In genomic region chr1:212745303-212745702, GRCh38 we compare ENCODE assay signal across 16 cellular contexts. TPM values are rescaled to one million over a fixed set of nuclear protein-coding genes. Genes with fewer than 3 reads are reported as not detected.
DNase-seq lines count a peak whose midpoint lies in the region; ATAC-seq and TF ChIP-seq lines count a peak whose summit lies in the region.
"Had no signal": no experiment of that assay in that cellular context is flagged by ENCODE, and none has a peak within 500 bp of the region (broad histone marks: within the 10 kb centered on the region; RNA-seq: fewer than 3 reads in every experiment).

No MANE protein-coding gene starts in this region.

- POLR2A ChIA-PET in naive thymus-derived CD4-positive, alpha-beta T cell (lab: Charles Lee): interaction anchor here (1.1 to 2.6 kb wide), 3 partner anchors 8 to 46 kb away, joined by 3 to 21 read pairs (median 5); partner anchors contain the start of genes NSL1 and TATDN3

- peaks cover 0 to 4% (median 0%) of the 10 kb centered on the region in 3 experiments for H3K36me3 ChIP-seq in naive thymus-derived CD4-positive, alpha-beta T cell (ENCODE audit: control insufficient read depth in 2 of 3, insufficient read depth in 3 of 3, low read length in 3 of 3)
- H3K36me3 ChIP-seq: HAP-1 had no signal

- H3K9me3 ChIP-seq in naive thymus-derived CD4-positive, alpha-beta T cell (ENCODE audit: control insufficient read depth in 2 of 3, low read length in 3 of 3): no peaks in the 10 kb centered on the region
- H3K9me3 ChIP-seq: HAP-1 had no signal

- H3K9me3 Mint-ChIP-seq in activated T-cell treated with anti-CD3 and anti-CD28 coated beads, Interleukin-2, amount 50 U/mL, for 72 hours: peaks cover 2 to 10% of the 10 kb centered on the region in 2 donors
- peaks cover 22% of the 10 kb centered on the region for H3K9me3 Mint-ChIP-seq in activated T-helper 2 cell treated with anti-CD3 and anti-CD28 coated beads, Interferon-gamma antibody, Interleukin-2, Interleukin-4, amounts not matched to agents 10 μg/mL and 5 μg/mL and 100 μg/mL, durations not matched to agents 14 hours and 24 hours and 36 hours
- H3K9me3 Mint-ChIP-seq in naive thymus-derived CD4-positive, alpha-beta T cell: peaks cover 0 to 10% (median 0%) of the 10 kb centered on the region in 11 donors
- H3K9me3 Mint-ChIP-seq in nephron progenitor cell: peaks cover 43% of the 10 kb centered on the region
- H3K9me3 Mint-ChIP-seq: CD4-positive, alpha-beta memory T cell; HFFc6 had no signal

- H3K27ac ChIP-seq in naive thymus-derived CD4-positive, alpha-beta T cell (ENCODE audit: low read depth, low read length): no peak overlapping the region

- DNase-seq in activated T-cell treated with anti-CD3 and anti-CD28 coated beads, Interleukin-2, amount 50 U/mL, for 72 hours: no peak
- no peak for DNase-seq in activated T-cell treated with anti-CD3 and anti-CD28 coated beads, Interleukin-2, amount 50 U/mL, for 1 hour
- DNase-seq in activated T-helper 2 cell treated with anti-CD3 and anti-CD28 coated beads, Interferon-gamma antibody, Interleukin-2, Interleukin-4, amounts not matched to agents 10 μg/mL and 5 μg/mL and 100 μg/mL, durations not matched to agents 14 hours and 24 hours and 36 hours (ENCODE audit: low spot score): no peak
- DNase-seq in naive thymus-derived CD4-positive, alpha-beta T cell: no peak
- no peak for DNase-seq in nephron progenitor cell
- DNase-seq: C1 segment of cervical spinal cord; Calu3; CD4-positive, alpha-beta memory T cell; COR-L47; DMS53; DMS79 treated with DMSO at 0.1 percent for 48 hours; GF-D8; GOT3; HFFc6 had no signal

- CTCF ChIA-PET in naive thymus-derived CD4-positive, alpha-beta T cell (lab: Charles Lee): no interaction called here

- no peak for TF ChIP-seq CTCF in nephron progenitor cell (IDR thresholded peaks at IDR 0.05)

- no peaks in the 10 kb centered on the region for H3K27me3 ChIP-seq in naive thymus-derived CD4-positive, alpha-beta T cell (ENCODE audit: control insufficient read depth in 2 of 2, insufficient read depth in 2 of 2, low read length in 2 of 2)

- peaks cover 0 to 21% of the 10 kb centered on the region in 2 donors for H3K4me1 ChIP-seq in naive thymus-derived CD4-positive, alpha-beta T cell (ENCODE audit: control insufficient read depth in 2 of 2, insufficient read depth in 2 of 2, low read length in 2 of 2)

- H3K4me3 ChIP-seq in naive thymus-derived CD4-positive, alpha-beta T cell (ENCODE audit: low read length): no peak overlapping the region
- H3K4me3 ChIP-seq: HAP-1 had no signal

- peak; percentile 45 to 60 for ATAC-seq in activated T-cell treated with anti-CD3 and anti-CD28 coated beads, Interleukin-2, amount 50 U/mL, for 72 hours (replicated peaks in 1 of 2)
- no peak for ATAC-seq in naive thymus-derived CD4-positive, alpha-beta T cell
- ATAC-seq in HG02623 (IDR thresholded peaks at IDR 0.05; ENCODE audit: unreplicated experiment): no peak

- H3K4me3 Mint-ChIP-seq in activated T-cell treated with anti-CD3 and anti-CD28 coated beads, Interleukin-2, amount 50 U/mL, for 72 hours: peak overlapping the region in 1 of 2 donors; percentile 32
- H3K4me3 Mint-ChIP-seq in activated T-helper 2 cell treated with anti-CD3 and anti-CD28 coated beads, Interferon-gamma antibody, Interleukin-2, Interleukin-4, amounts not matched to agents 10 μg/mL and 5 μg/mL and 100 μg/mL, durations not matched to agents 14 hours and 24 hours and 36 hours (ENCODE audit: low read depth): no peak overlapping the region
- no peak overlapping the region for H3K4me3 Mint-ChIP-seq in naive thymus-derived CD4-positive, alpha-beta T cell
- H3K4me3 Mint-ChIP-seq in nephron progenitor cell: no peak overlapping the region
- H3K4me3 Mint-ChIP-seq: CD4-positive, alpha-beta memory T cell; HFFc6 had no signal

- peaks cover 64% of the 10 kb centered on the region for H3K4me1 Mint-ChIP-seq in activated T-cell treated with anti-CD3 and anti-CD28 coated beads, Interleukin-2, amount 50 U/mL, for 72 hours (ENCODE audit: low read depth)
- peaks cover 43% of the 10 kb centered on the region for H3K4me1 Mint-ChIP-seq in activated T-helper 2 cell treated with anti-CD3 and anti-CD28 coated beads, Interferon-gamma antibody, Interleukin-2, Interleukin-4, amounts not matched to agents 10 μg/mL and 5 μg/mL and 100 μg/mL, durations not matched to agents 14 hours and 24 hours and 36 hours (ENCODE audit: low read depth)
- peaks cover 30 to 59% (median 37%) of the 10 kb centered on the region in 7 donors for H3K4me1 Mint-ChIP-seq in naive thymus-derived CD4-positive, alpha-beta T cell
- H3K4me1 Mint-ChIP-seq in nephron progenitor cell: peaks cover 5% of the 10 kb centered on the region

- peak overlapping the region; percentile 29 for H3K27ac Mint-ChIP-seq in activated T-cell treated with anti-CD3 and anti-CD28 coated beads, Interleukin-2, amount 50 U/mL, for 72 hours
- H3K27ac Mint-ChIP-seq in activated T-helper 2 cell treated with anti-CD3 and anti-CD28 coated beads, Interferon-gamma antibody, Interleukin-2, Interleukin-4, amounts not matched to agents 10 μg/mL and 5 μg/mL and 100 μg/mL, durations not matched to agents 14 hours and 24 hours and 36 hours: peak overlapping the region; percentile 42
- H3K27ac Mint-ChIP-seq in naive thymus-derived CD4-positive, alpha-beta T cell: peak overlapping the region in 6 of 9 donors; percentile 3 to 69 (median 40)
- no peak overlapping the region for H3K27ac Mint-ChIP-seq in nephron progenitor cell
- H3K27ac Mint-ChIP-seq: HFFc6 had no signal

- peaks cover 22% of the 10 kb centered on the region in 2 donors for H3K36me3 Mint-ChIP-seq in activated T-cell treated with anti-CD3 and anti-CD28 coated beads, Interleukin-2, amount 50 U/mL, for 72 hours (ENCODE audit: insufficient read depth in 2 of 2)
- H3K36me3 Mint-ChIP-seq in activated T-helper 2 cell treated with anti-CD3 and anti-CD28 coated beads, Interferon-gamma antibody, Interleukin-2, Interleukin-4, amounts not matched to agents 10 μg/mL and 5 μg/mL and 100 μg/mL, durations not matched to agents 14 hours and 24 hours and 36 hours (ENCODE audit: low read depth): peaks cover 57% of the 10 kb centered on the region
- H3K36me3 Mint-ChIP-seq in naive thymus-derived CD4-positive, alpha-beta T cell: peaks cover 0 to 47% (median 15%) of the 10 kb centered on the region in 5 donors
- H3K36me3 Mint-ChIP-seq in nephron progenitor cell (ENCODE audit: low read depth): peaks cover 69% of the 10 kb centered on the region

- H3K27me3 Mint-ChIP-seq in activated T-cell treated with anti-CD3 and anti-CD28 coated beads, Interleukin-2, amount 50 U/mL, for 72 hours (ENCODE audit: low read depth): no peaks in the 10 kb centered on the region
- no peaks in the 10 kb centered on the region for H3K27me3 Mint-ChIP-seq in activated T-helper 2 cell treated with anti-CD3 and anti-CD28 coated beads, Interferon-gamma antibody, Interleukin-2, Interleukin-4, amounts not matched to agents 10 μg/mL and 5 μg/mL and 100 μg/mL, durations not matched to agents 14 hours and 24 hours and 36 hours (ENCODE audit: low read depth)
- no peaks in the 10 kb centered on the region for H3K27me3 Mint-ChIP-seq in naive thymus-derived CD4-positive, alpha-beta T cell
- H3K27me3 Mint-ChIP-seq in nephron progenitor cell (ENCODE audit: low read depth, poor library complexity): no peaks in the 10 kb centered on the region
- H3K27me3 Mint-ChIP-seq: CD4-positive, alpha-beta memory T cell had no signal

- intact Hi-C loops in activated T-helper 2 cell treated with anti-CD3 and anti-CD28 coated beads, Interferon-gamma antibody, Interleukin-2, Interleukin-4, amounts not matched to agents 10 μg/mL and 5 μg/mL and 100 μg/mL, durations not matched to agents 14 hours and 24 hours and 36 hours (cut with micrococcal nuclease): no loop called here
- intact Hi-C loops in naive thymus-derived CD4-positive, alpha-beta T cell (cut with micrococcal nuclease): loop anchor here in 1 of 2 donors (2.0 kb wide), 1 partner anchor 15 kb away; no protein-coding TSS in a partner anchor

RNA-seq across cellular contexts. Expression of gene BATF3, which starts 45.7 kb away (rescaled TPM):
- total RNA-seq in activated T-cell treated with anti-CD3 and anti-CD28 coated beads, Interleukin-2, amount 50 U/mL, for 72 hours: 100 to 1,000 TPM; 400 to 660 TPM
- total RNA-seq in activated T-helper 2 cell treated with anti-CD3 and anti-CD28 coated beads, Interferon-gamma antibody, Interleukin-2, Interleukin-4, amounts not matched to agents 10 μg/mL and 5 μg/mL and 100 μg/mL, durations not matched to agents 14 hours and 24 hours and 36 hours: 246 and 249 TPM in 2 replicates
- 10 to 100 TPM in 1 of 5 experiments, 1 to 10 TPM in 3, under 1 TPM in 1; 0.27 to 40.2 (median 1.2) TPM for total RNA-seq in naive thymus-derived CD4-positive, alpha-beta T cell
- polyA plus RNA-seq in naive thymus-derived CD4-positive, alpha-beta T cell: under 1 TPM; 0.69 to 0.98 TPM

RNA-seq across cellular contexts. Expression of gene NSL1, which starts 46.3 kb away (rescaled TPM):
- 10 to 100 TPM; 41.8 to 44.9 TPM for total RNA-seq in activated T-cell treated with anti-CD3 and anti-CD28 coated beads, Interleukin-2, amount 50 U/mL, for 72 hours
- 45.4 and 52.6 TPM in 2 replicates for total RNA-seq in activated T-helper 2 cell treated with anti-CD3 and anti-CD28 coated beads, Interferon-gamma antibody, Interleukin-2, Interleukin-4, amounts not matched to agents 10 μg/mL and 5 μg/mL and 100 μg/mL, durations not matched to agents 14 hours and 24 hours and 36 hours
- 10 to 100 TPM; 22.3 to 42.3 (median 37.7) TPM for total RNA-seq in naive thymus-derived CD4-positive, alpha-beta T cell
- 10 to 100 TPM; 77.4 to 79.3 TPM for polyA plus RNA-seq in naive thymus-derived CD4-positive, alpha-beta T cell

RNA-seq across cellular contexts. Expression of gene TATDN3, which starts 46.4 kb away (rescaled TPM):
- total RNA-seq in activated T-cell treated with anti-CD3 and anti-CD28 coated beads, Interleukin-2, amount 50 U/mL, for 72 hours: 10 to 100 TPM; 17.7 to 18.2 TPM
- 16.7 and 18.7 TPM in 2 replicates for total RNA-seq in activated T-helper 2 cell treated with anti-CD3 and anti-CD28 coated beads, Interferon-gamma antibody, Interleukin-2, Interleukin-4, amounts not matched to agents 10 μg/mL and 5 μg/mL and 100 μg/mL, durations not matched to agents 14 hours and 24 hours and 36 hours
- total RNA-seq in naive thymus-derived CD4-positive, alpha-beta T cell: 10 to 100 TPM; 10.0 to 17.7 (median 13.9) TPM
- polyA plus RNA-seq in naive thymus-derived CD4-positive, alpha-beta T cell: 10 to 100 TPM; 16.5 to 19.2 TPM

Comparison
In these comparisons a context has a peak if more than half of its experiments do, and no peak if none do; other contexts are left out.
1. ATAC-seq: peak in activated T-cell treated with anti-CD3 and anti-CD28 coated beads, Interleukin-2, amount 50 U/mL, for 72 hours (2 of 2); none in naive thymus-derived CD4-positive, alpha-beta T cell (single experiment) and HG02623 (single experiment).